In the genomic region with DNA sequence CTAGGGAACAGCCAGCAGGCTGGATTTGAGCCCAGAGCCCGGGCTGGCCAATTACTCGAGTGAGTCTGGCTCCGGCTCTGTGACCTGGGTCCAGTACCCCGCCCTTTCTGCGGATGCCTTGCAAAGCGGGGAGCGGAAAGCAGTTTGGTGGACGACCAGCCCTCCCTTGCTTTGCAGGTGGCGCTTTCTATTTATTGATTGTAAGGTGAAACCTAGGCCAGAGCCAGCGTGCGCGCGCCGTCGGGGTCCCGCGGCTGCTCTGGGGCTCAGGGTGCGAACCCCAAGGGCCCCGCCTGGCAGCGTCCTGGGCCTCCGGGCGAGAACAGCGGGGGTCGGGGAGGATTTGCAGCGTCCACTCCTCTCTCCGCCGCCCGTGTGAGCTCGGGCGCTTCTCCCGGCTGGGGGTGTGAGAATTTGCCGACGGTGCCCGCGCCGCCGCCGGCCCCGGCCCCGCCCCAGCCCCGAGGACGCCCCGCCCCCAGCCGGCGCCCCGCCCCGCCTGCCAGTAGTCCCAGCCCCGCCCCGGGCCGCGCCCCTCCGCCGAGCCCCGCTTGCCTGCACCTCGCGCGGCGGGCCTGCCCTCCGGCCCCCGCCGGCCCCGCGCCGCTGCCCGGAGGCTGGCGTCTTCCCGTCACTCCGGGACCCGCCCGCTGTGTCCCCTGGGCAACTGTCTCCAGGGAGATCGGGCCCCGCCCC, we compare ENCODE assay signal across 8 cellular contexts. TPM values are rescaled to one million over a fixed set of nuclear protein-coding genes. Genes with fewer than 3 reads are reported as not detected.
A peak's percentile ranks its signal among the peaks of the same experiment; 100 is the strongest.
DNase-seq lines count a peak whose midpoint lies in the region; ATAC-seq and TF ChIP-seq lines count a peak whose summit lies in the region.

No MANE protein-coding gene starts in this region.

- DNase-seq in GM13977 (ENCODE audit: low spot score), result peak; percentile 94
- peak; percentile 85 for DNase-seq in NCI-H2227 (lab: John Stamatoyannopoulos, UW; ENCODE audit: unreplicated experiment)
- DNase-seq in activated CD8-positive, alpha-beta T cell treated with anti-CD3 and anti-CD28 coated beads for 36 hours, result peak; percentile 89
- peak; percentile 81 for DNase-seq in effector CD4-positive, alpha-beta T cell
- DNase-seq in medulla oblongata (ENCODE audit: extremely low spot score), result peak; percentile 39
- DNase-seq in stimulated activated CD4-positive, alpha-beta T cell treated with anti-CD3 and anti-CD28 coated beads, TNF-alpha, amount 100 ng/mL, for 48 hours (ENCODE audit: low read depth in 3 of 3), result peak; percentile 52 to 90 (median 73)
- no peak for DNase-seq in GF-D8 (lab: John Stamatoyannopoulos, UW)

- H3K9me3 Mint-ChIP-seq in activated CD8-positive, alpha-beta T cell treated with anti-CD3 and anti-CD28 coated beads for 36 hours, result no peaks in the 10 kb centered on the region

- in situ Hi-C loops in GM13977 (cut with MboI; ENCODE audit: low pct_unique_long_range_greater_than_20kb, low sequenced_read_pairs, unreplicated experiment), result no loop called here

- no peak for TF ChIP-seq CTCF in GM13977 (IDR thresholded peaks at IDR 0.05; ENCODE audit: extremely low read depth, insufficient read depth, missing control alignments)
- TF ChIP-seq CTCF in activated CD8-positive, alpha-beta T cell treated with anti-CD3 and anti-CD28 coated beads for 36 hours (IDR thresholded peaks at IDR 0.05), result no peak

- H3K27me3 Mint-ChIP-seq in activated CD8-positive, alpha-beta T cell treated with anti-CD3 and anti-CD28 coated beads for 36 hours, result no peaks in the 10 kb centered on the region

- intact Hi-C loops in activated CD8-positive, alpha-beta T cell treated with anti-CD3 and anti-CD28 coated beads for 36 hours (cut with micrococcal nuclease), result loop anchor here (5.0 kb wide), 2 partner anchors 37 to 62 kb away; a partner anchor contains a TSS

- CTCF ChIA-PET in activated CD8-positive, alpha-beta T cell treated with anti-CD3 and anti-CD28 coated beads for 36 hours (lab: Charles Lee), result interaction anchor here (1.1 to 7.2 kb wide), 7 partner anchors 13 to 61 kb away, joined by 3 to 51 read pairs (median 4); no protein-coding TSS in a partner anchor

- H3K4me3 Mint-ChIP-seq in activated CD8-positive, alpha-beta T cell treated with anti-CD3 and anti-CD28 coated beads for 36 hours, result peak overlapping the region; percentile 77

- peak; percentile 56 for ATAC-seq in HG02852 (IDR thresholded peaks at IDR 0.05; ENCODE audit: unreplicated experiment)
- ATAC-seq in activated CD8-positive, alpha-beta T cell treated with anti-CD3 and anti-CD28 coated beads for 36 hours, result peak; percentile 74

- peaks cover 70% of the 10 kb centered on the region for H3K4me1 Mint-ChIP-seq in activated CD8-positive, alpha-beta T cell treated with anti-CD3 and anti-CD28 coated beads for 36 hours (ENCODE audit: low read depth)

- H3K36me3 Mint-ChIP-seq in activated CD8-positive, alpha-beta T cell treated with anti-CD3 and anti-CD28 coated beads for 36 hours (ENCODE audit: low read depth), result peaks cover 35% of the 10 kb centered on the region

- peak overlapping the region; percentile 71 for H3K27ac Mint-ChIP-seq in activated CD8-positive, alpha-beta T cell treated with anti-CD3 and anti-CD28 coated beads for 36 hours

- POLR2A ChIA-PET in activated CD8-positive, alpha-beta T cell treated with anti-CD3 and anti-CD28 coated beads for 36 hours (lab: Charles Lee), result interaction anchor here (1.9 to 7.7 kb wide), 6 partner anchors 14 to 61 kb away, joined by 5 to 73 read pairs (median 36); a partner anchor contains a TSS

RNA-seq across cellular contexts. Expression of a gene that starts 37.6 kb away (rescaled TPM):
- total RNA-seq in activated CD8-positive, alpha-beta T cell treated with anti-CD3 and anti-CD28 coated beads for 36 hours, result 100 to 1,000 TPM; 152 to 158 TPM
